ENCODE assay signal across 33 cellular contexts in the genomic region with DNA sequence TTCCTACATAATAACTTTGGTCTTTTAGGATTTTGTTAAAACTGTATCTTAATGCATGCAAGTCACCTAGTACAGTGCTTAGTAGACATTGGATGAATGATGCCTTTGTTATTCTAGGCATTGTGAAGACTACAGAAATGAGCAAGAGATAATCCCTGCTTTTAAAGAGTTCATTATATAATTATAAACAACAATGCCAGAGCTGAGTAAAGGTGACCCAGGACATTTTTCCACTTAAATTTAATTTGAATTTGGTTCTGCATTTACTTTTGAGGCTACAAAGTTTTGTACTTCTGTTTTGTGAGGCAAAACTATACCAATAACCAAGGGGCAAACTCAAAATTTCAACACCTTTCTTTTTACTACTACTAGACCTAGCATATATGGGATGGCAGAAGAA.
"Had no signal": no experiment of that assay in that cellular context is flagged by ENCODE, and none has a peak within 500 bp of the region (broad histone marks: within the 10 kb centered on the region; RNA-seq: fewer than 3 reads in every experiment).

No MANE protein-coding gene starts in this region.

- H3K36me3 ChIP-seq: adrenal gland, ascending aorta, brain microvascular endothelial cell, breast epithelium, cardiac muscle cell had no signal

- H3K4me3 ChIP-seq: adrenal gland, ascending aorta, body of pancreas, breast epithelium, cardiac muscle cell had no signal

- DNase-seq: activated effector memory CD4-positive, alpha-beta T cell treated with anti-CD3 and anti-CD28 coated beads, Interleukin-2, amount 50 U/mL, for 16 hours; activated effector memory CD4-positive, alpha-beta T cell treated with Interleukin-2 at 50 U/mL for 16 hours; activated gamma-delta T cell; activated gamma-delta T cell treated with Interleukin-2 at 50 U/mL for 16 hours; activated naive CD4-positive, alpha-beta T cell; activated naive CD4-positive, alpha-beta T cell treated with anti-CD3 and anti-CD28 coated beads for 36 hours; activated naive CD4-positive, alpha-beta T cell treated with anti-CD3 and anti-CD28 coated beads, Interleukin-2, amount 10 ng/mL, durations not matched to agents 7 days and 5 days; activated naive CD4-positive, alpha-beta T cell treated with anti-CD3 and anti-CD28 coated beads, Interleukin-2, amount 50 U/mL, for 16 hours; activated naive CD4-positive, alpha-beta T cell treated with Interleukin-2 at 50 U/mL for 16 hours; activated naive CD8-positive, alpha-beta T cell treated with anti-CD3 and anti-CD28 coated beads for 36 hours; activated naive CD8-positive, alpha-beta T cell treated with anti-CD3 and anti-CD28 coated beads, Interleukin-2, amount 10 ng/mL, durations not matched to agents 7 days and 5 days; activated naive CD8-positive, alpha-beta T cell treated with anti-CD3 and anti-CD28 coated beads, Interleukin-2, amount 50 U/mL, for 24 hours; activated T-cell treated with anti-CD3 and anti-CD28 coated beads for 4 hours; activated T-cell treated with anti-CD3 and anti-CD28 coated beads, Interleukin-2, amount 50 U/mL, for 1 hour; activated T-cell treated with anti-CD3 and anti-CD28 coated beads, Interleukin-2, amount 50 U/mL, for 24 hours; activated T-cell treated with anti-CD3 and anti-CD28 coated beads, Interleukin-2, amount 50 U/mL, for 4 hours; activated T-cell treated with anti-CD3 and anti-CD28 coated beads, Interleukin-2, amount 50 U/mL, for 48 hours; activated T-cell treated with anti-CD3 and anti-CD28 coated beads, Interleukin-2, amount 50 U/mL, for 72 hours; adrenal gland; amniotic stem cell; amygdala; anterior cingulate cortex; aorta; body of pancreas; brain microvascular endothelial cell; caudate nucleus; central memory CD4-positive, alpha-beta T cell; cerebellar nuclear complex had no signal

- H3K27me3 ChIP-seq: adrenal gland, ascending aorta, body of pancreas, brain microvascular endothelial cell, breast epithelium, cardiac muscle cell had no signal

- ATAC-seq: activated naive CD4-positive, alpha-beta T cell treated with anti-CD3 and anti-CD28 coated beads, Interleukin-2, amount 50 U/mL, for 72 hours; activated naive CD8-positive, alpha-beta T cell treated with anti-CD3 and anti-CD28 coated beads, Interleukin-2, amount 50 U/mL, for 24 hours; activated T-cell treated with anti-CD3 and anti-CD28 coated beads, Interleukin-2, amount 50 U/mL, for 4 hours; activated T-cell treated with anti-CD3 and anti-CD28 coated beads, Interleukin-2, amount 50 U/mL, for 72 hours; activated T-helper 17 cell treated with anti-CD3 and anti-CD28 coated beads, Interleukin-2, amount 50 U/mL, for 72 hours; body of pancreas had no signal

- H3K9me3 ChIP-seq: adrenal gland, ascending aorta, body of pancreas, breast epithelium had no signal

- H3K4me1 ChIP-seq: adrenal gland, ascending aorta, body of pancreas, breast epithelium had no signal

- H3K27ac ChIP-seq: adrenal gland, ascending aorta, body of pancreas, brain microvascular endothelial cell, cardiac muscle cell had no signal
